In the genomic region with DNA sequence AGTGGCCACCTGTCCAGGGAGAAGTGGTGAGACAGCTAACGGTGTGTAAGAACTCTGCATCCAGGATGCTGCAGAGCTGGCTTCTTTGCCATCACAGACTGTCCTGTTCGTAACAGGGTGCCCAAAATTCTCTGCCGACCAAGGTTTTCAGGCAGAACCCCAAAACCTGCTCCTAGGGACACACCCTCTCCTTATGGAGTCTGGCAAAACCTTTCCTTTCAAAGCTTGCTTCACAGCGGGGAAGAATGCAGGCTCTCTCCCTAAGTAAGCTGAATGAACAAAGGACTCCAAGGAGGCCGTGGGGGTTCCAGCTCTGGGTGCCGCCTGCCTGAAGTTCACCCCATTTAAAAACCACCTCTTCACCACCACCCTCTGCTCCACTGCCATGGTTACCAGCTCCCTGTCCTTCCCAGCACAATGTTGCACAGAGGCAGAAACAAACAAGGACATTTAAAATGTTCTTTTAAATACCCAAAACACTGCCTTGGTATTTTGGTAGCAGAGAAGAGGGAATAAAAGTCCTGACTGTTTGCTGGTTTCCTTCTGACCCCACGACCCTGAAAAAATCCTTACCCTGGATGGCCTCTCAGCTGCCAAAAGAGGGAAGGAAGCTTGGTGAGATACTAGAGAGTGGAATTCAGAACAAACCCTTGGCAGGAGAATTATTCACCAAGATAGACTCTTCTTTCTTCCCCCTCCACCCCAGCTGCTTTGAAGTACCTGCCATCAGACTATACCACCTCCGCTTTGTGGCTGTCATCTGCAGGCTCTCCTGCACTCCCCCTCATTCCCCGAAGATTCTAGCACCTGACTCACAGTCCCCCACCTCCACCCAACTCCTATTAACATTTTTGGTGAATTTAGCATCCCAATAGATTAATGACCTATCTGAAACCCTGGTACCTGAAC, we compare ENCODE assay signal across 8 cellular contexts. TPM values are rescaled to one million over a fixed set of nuclear protein-coding genes. Genes with fewer than 3 reads are reported as not detected.
DNase-seq lines count a peak whose midpoint lies in the region; ATAC-seq and TF ChIP-seq lines count a peak whose summit lies in the region.

No MANE protein-coding gene starts in this region.

- DNase-seq in GM23248 (peak; percentile 62), RPMI8226 (peak; percentile 41), brain microvascular endothelial cell (no peak), NCI-H2196 (lab: John Stamatoyannopoulos, UW; ENCODE audit: unreplicated experiment) (no peak), DMS153 (lab: John Stamatoyannopoulos, UW) (no peak)
- DNase-seq in stimulated activated CD8-positive, alpha-beta memory T cell treated with anti-CD3 and anti-CD28 coated beads, Interleukin-4, amount 100 ng/mL, for 48 hours: peak; percentile 50

- H3K4me2 ChIP-seq in GM23248 (ENCODE audit: unreplicated experiment): peak overlapping the region; percentile 87

- peak overlapping the region; percentile 99 for H3K27ac ChIP-seq in GM23248
- H3K27ac ChIP-seq in brain microvascular endothelial cell: peak overlapping the region; percentile 100
- H3K27ac ChIP-seq in liver (ENCODE audit: low read depth in 1 of 2, low read length in 2 of 2): peak overlapping the region; percentile 100

- peaks cover 21% of the 10 kb centered on the region for H3F3A ChIP-seq in GM23248 (ENCODE audit: insufficient read depth)

- H3K4me1 ChIP-seq in GM23248 (ENCODE audit: insufficient read depth) (peaks cover 23% of the 10 kb centered on the region), liver (ENCODE audit: control insufficient read depth in 4 of 4, insufficient read depth in 4 of 4, low read length in 3 of 4) (peaks cover 4 to 33% (median 15%) of the 10 kb centered on the region in 4 donors)

- H3K9ac ChIP-seq in GM23248: peak overlapping the region; percentile 95
- H3K9ac ChIP-seq in liver (ENCODE audit: low read depth in 1 of 2, low read length in 2 of 2): peak overlapping the region; percentile 91 to 97

- peak overlapping the region; percentile 75 for H3K4me3 ChIP-seq in GM23248
- peak overlapping the region; percentile 55 for H3K4me3 ChIP-seq in brain microvascular endothelial cell (ENCODE audit: low read depth, low read length)
- H3K4me3 ChIP-seq in liver (ENCODE audit: low read depth in 1 of 3, low read length in 3 of 3): peak overlapping the region in 2 of 3 donors; percentile 4 to 38

- peak in 1 of 2 donors; percentile 44 for TF ChIP-seq RAD21 in liver (IDR thresholded peaks at IDR 0.05)

- TF ChIP-seq CTCF in brain microvascular endothelial cell (IDR thresholded peaks at IDR 0.05; ENCODE audit: low read depth, low read length, missing control alignments): no peak
- peak; percentile 1 for TF ChIP-seq CTCF in liver (IDR thresholded peaks at IDR 0.05; ENCODE audit: low read depth, low read length, missing input control)

- ATAC-seq in HG03097 (IDR thresholded peaks at IDR 0.05; ENCODE audit: low FRiP score, unreplicated experiment): no peak

- in situ Hi-C loops in GM23248 (cut with MboI): no loop called here
- in situ Hi-C loops in brain microvascular endothelial cell (cut with HindIII; ENCODE audit: low pct_ligation_motif_present, low sequenced_read_pairs): loop anchor here (25.0 kb wide), 1 partner anchor 166 kb away; no protein-coding TSS in a partner anchor

- H3K9me2 ChIP-seq in GM23248 (ENCODE audit: insufficient read depth): no peaks in the 10 kb centered on the region

- 26 to 29% methylated on average over 9 of the region's 9 CpGs for WGBS in GM23248 (ENCODE audit: low coverage in 1 of 2, low lambda C conversion rate in 2 of 2, missing lambda C conversion rate in 2 of 2), 2 experiments
- 52% methylated on average over 9 of the region's 9 CpGs for WGBS in liver

- H2AFZ ChIP-seq in GM23248: peak overlapping the region; percentile 19

- H4K20me1 ChIP-seq in GM23248 (ENCODE audit: insufficient read depth): no peaks in the 10 kb centered on the region

- H3K9me3 ChIP-seq in GM23248 (ENCODE audit: low read depth): no peaks in the 10 kb centered on the region
- H3K9me3 ChIP-seq in liver (ENCODE audit: control insufficient read depth in 4 of 4, low read length in 3 of 4): no peaks in the 10 kb centered on the region

- H3K79me2 ChIP-seq in GM23248 (ENCODE audit: insufficient read depth): no peaks in the 10 kb centered on the region

- H3K36me3 ChIP-seq in GM23248 (ENCODE audit: low read depth) (no peaks in the 10 kb centered on the region), brain microvascular endothelial cell (replicated peaks) (no peaks in the 10 kb centered on the region), liver (ENCODE audit: control insufficient read depth in 4 of 4, insufficient read depth in 3 of 4, low read depth in 1 of 4, low read length in 3 of 4) (no peaks in the 10 kb centered on the region)

- H3K27me3 ChIP-seq in GM23248 (replicated peaks; ENCODE audit: insufficient read depth): no peaks in the 10 kb centered on the region
- no peaks in the 10 kb centered on the region for H3K27me3 ChIP-seq in brain microvascular endothelial cell (replicated peaks)
- H3K27me3 ChIP-seq in liver (ENCODE audit: control insufficient read depth in 4 of 4, insufficient read depth in 4 of 4, low read length in 3 of 4): no peaks in the 10 kb centered on the region

TF ChIP-seq in liver, 16 proteins besides CTCF, POLR2A, EP300 and RAD21:
- TF ChIP-seq HNF4A (conservative IDR thresholded peaks at IDR 0.05) (no peak), GABPA (IDR thresholded peaks at IDR 0.05 in 1 of 2, conservative IDR thresholded peaks at IDR 0.05 in 1 of 2) (no peak), NR2F2 (IDR thresholded peaks at IDR 0.05) (peak; percentile 95), SP1 (IDR thresholded peaks at IDR 0.05) (peak; percentile 26), TAF1 (conservative IDR thresholded peaks at IDR 0.05) (no peak), HNF4G (IDR thresholded peaks at IDR 0.05) (no peak), RXRA (IDR thresholded peaks at IDR 0.05) (peak; percentile 28 to 34), ATF3 (IDR thresholded peaks at IDR 0.05) (no peak), FOXA2 (IDR thresholded peaks at IDR 0.05) (no peak), FOXA1 (IDR thresholded peaks at IDR 0.05) (no peak), JUND (IDR thresholded peaks at IDR 0.05) (no peak), YY1 (IDR thresholded peaks at IDR 0.05) (no peak), EGR1 (IDR thresholded peaks at IDR 0.05; ENCODE audit: low read depth in 2 of 2) (no peak)
- TF ChIP-seq, protein P1, sequence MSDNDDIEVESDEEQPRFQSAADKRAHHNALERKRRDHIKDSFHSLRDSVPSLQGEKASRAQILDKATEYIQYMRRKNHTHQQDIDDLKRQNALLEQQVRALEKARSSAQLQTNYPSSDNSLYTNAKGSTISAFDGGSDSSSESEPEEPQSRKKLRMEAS (IDR thresholded peaks at IDR 0.05): no peak
- TF ChIP-seq, protein P2, sequence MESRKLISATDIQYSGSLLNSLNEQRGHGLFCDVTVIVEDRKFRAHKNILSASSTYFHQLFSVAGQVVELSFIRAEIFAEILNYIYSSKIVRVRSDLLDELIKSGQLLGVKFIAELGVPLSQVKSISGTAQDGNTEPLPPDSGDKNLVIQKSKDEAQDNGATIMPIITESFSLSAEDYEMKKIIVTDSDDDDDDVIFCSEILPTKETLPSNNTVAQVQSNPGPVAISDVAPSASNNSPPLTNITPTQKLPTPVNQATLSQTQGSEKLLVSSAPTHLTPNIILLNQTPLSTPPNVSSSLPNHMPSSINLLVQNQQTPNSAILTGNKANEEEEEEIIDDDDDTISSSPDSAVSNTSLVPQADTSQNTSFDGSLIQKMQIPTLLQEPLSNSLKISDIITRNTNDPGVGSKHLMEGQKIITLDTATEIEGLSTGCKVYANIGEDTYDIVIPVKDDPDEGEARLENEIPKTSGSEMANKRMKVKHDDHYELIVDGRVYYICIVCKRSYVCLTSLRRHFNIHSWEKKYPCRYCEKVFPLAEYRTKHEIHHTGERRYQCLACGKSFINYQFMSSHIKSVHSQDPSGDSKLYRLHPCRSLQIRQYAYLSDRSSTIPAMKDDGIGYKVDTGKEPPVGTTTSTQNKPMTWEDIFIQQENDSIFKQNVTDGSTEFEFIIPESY (IDR thresholded peaks at IDR 0.05): no peak
- TF ChIP-seq, protein P3, sequence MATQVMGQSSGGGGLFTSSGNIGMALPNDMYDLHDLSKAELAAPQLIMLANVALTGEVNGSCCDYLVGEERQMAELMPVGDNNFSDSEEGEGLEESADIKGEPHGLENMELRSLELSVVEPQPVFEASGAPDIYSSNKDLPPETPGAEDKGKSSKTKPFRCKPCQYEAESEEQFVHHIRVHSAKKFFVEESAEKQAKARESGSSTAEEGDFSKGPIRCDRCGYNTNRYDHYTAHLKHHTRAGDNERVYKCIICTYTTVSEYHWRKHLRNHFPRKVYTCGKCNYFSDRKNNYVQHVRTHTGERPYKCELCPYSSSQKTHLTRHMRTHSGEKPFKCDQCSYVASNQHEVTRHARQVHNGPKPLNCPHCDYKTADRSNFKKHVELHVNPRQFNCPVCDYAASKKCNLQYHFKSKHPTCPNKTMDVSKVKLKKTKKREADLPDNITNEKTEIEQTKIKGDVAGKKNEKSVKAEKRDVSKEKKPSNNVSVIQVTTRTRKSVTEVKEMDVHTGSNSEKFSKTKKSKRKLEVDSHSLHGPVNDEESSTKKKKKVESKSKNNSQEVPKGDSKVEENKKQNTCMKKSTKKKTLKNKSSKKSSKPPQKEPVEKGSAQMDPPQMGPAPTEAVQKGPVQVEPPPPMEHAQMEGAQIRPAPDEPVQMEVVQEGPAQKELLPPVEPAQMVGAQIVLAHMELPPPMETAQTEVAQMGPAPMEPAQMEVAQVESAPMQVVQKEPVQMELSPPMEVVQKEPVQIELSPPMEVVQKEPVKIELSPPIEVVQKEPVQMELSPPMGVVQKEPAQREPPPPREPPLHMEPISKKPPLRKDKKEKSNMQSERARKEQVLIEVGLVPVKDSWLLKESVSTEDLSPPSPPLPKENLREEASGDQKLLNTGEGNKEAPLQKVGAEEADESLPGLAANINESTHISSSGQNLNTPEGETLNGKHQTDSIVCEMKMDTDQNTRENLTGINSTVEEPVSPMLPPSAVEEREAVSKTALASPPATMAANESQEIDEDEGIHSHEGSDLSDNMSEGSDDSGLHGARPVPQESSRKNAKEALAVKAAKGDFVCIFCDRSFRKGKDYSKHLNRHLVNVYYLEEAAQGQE (IDR thresholded peaks at IDR 0.05): no peak

RNA-seq across cellular contexts. Expression of gene KLF9, which starts 7.1 kb away (rescaled TPM):
- total RNA-seq in GM23248 (2014; rRNA removed; shearing (Covaris generic)): 14.3 and 14.5 TPM in 2 replicates
- 2.5 and 2.6 TPM in 2 replicates for polyA plus RNA-seq in GM23248 (2016; fragmentation: Nextera tagmentation; extraction: Ambion mirVana)
- total RNA-seq in liver: 10 to 100 TPM in 1 of 2 donors, 1 to 10 TPM in 1; 2.2 to 77.0 TPM
- polyA plus RNA-seq in liver: 10 to 100 TPM; 15.0 to 18.4 TPM

Comparison
In these comparisons a context has a peak if more than half of its experiments do, and no peak if none do; other contexts are left out.
1. DNase-seq: peak in GM23248 (single experiment), RPMI8226 (single experiment) and stimulated activated CD8-positive, alpha-beta memory T cell treated with anti-CD3 and anti-CD28 coated beads, Interleukin-4, amount 100 ng/mL, for 48 hours (single experiment); none in brain microvascular endothelial cell (single experiment), NCI-H2196 (single experiment) and DMS153 (single experiment).
2. H3K4me3 ChIP-seq: peak in every context shown above with its lines; median percentile 75 in GM23248; 55 in brain microvascular endothelial cell; 21 in liver.
3. Peak in every context shown above with its lines, with median percentiles within 50 percentile points of each other: H3K27ac ChIP-seq.